ENCODE assay signal across 9 cellular contexts in genomic region chr19:17390665-17391370, GRCh38. TPM values are rescaled to one million over a fixed set of nuclear protein-coding genes. Genes with fewer than 3 reads are reported as not detected.
DNase-seq lines count a peak whose midpoint lies in the region; ATAC-seq and TF ChIP-seq lines count a peak whose summit lies in the region.
"Had no signal": no experiment of that assay in that cellular context is flagged by ENCODE, and none has a peak within 500 bp of the region (broad histone marks: within the 10 kb centered on the region; RNA-seq: fewer than 3 reads in every experiment).

No MANE protein-coding gene starts in this region.

- H3K4me3 ChIP-seq in AG10803 (ENCODE audit: low read length) (peak overlapping the region; percentile 70), choroid plexus epithelial cell (ENCODE audit: low read depth, low read length) (peak overlapping the region; percentile 63), left lung (peak overlapping the region; percentile 37 to 44)

- in situ Hi-C loops in GM18951 (cut with MboI; ENCODE audit: low sequenced_read_pairs, unreplicated experiment), result no loop called here

- DNase-seq in AG10803 (ENCODE audit: low read depth) (peak; percentile 84), NCI-H345 (lab: John Stamatoyannopoulos, UW) (peak; percentile 90), choroid plexus epithelial cell (ENCODE audit: low read depth) (peak; percentile 91), left lung (peak; percentile 92 to 96)
- peak; percentile 87 to 89 for DNase-seq in activated CD4-positive, alpha-beta T cell treated with anti-CD3 and anti-CD28 coated beads for 24 hours (ENCODE audit: low read depth in 2 of 2)
- peak; percentile 91 for DNase-seq in stimulated activated CD4-positive, alpha-beta T cell treated with anti-CD3 and anti-CD28 coated beads, Interleukin-1b, Interleukin-23, amount 100 ng/mL, for 48 hours

- ATAC-seq in HG03175 (IDR thresholded peaks at IDR 0.05; ENCODE audit: unreplicated experiment) (peak; percentile 94), left lung (peak; percentile 99)

- H3K9me3 ChIP-seq in left lung, result peaks cover 0 to 3% of the 10 kb centered on the region in 2 donors

- H3K27ac ChIP-seq in left lung, result no peak overlapping the region

- peaks cover 0 to 45% of the 10 kb centered on the region in 2 donors for H3K27me3 ChIP-seq in left lung

- H3K4me1 ChIP-seq in left lung, result peaks cover 4 to 40% of the 10 kb centered on the region in 2 donors

- H3K36me3 ChIP-seq in left lung, result no peaks in the 10 kb centered on the region

- TF ChIP-seq CTCF in AG10803 (conservative IDR thresholded peaks at IDR 0.05; ENCODE audit: low read length) (peak; percentile 45), choroid plexus epithelial cell (conservative IDR thresholded peaks at IDR 0.05; ENCODE audit: low read depth, low read length) (peak; percentile 57), left lung (IDR thresholded peaks at IDR 0.05) (peak; percentile 70 to 80)

- intact Hi-C loops in left lung (cut with DNase I), result no loop called here

- peak; percentile 50 for TF ChIP-seq POLR2A in GM18951 (IDR thresholded peaks at IDR 0.05; ENCODE audit: extremely low read depth, insufficient read depth, insufficient read length)

RNA-seq across cellular contexts. Expression of gene CCDC194, which starts 3.2 kb away (rescaled TPM):
- 1 to 10 TPM in 1 of 2 donors, under 1 TPM in 1; 0.61 to 1.4 TPM for total RNA-seq in left lung

RNA-seq across cellular contexts. Expression of gene PLVAP, which starts 13.7 kb away (rescaled TPM):
- total RNA-seq in left lung, result 10 to 100 TPM; 21.9 to 59.5 TPM
- total RNA-seq: T-helper 2 cell treated with Interferon-gamma antibody and Interleukin-4, amounts not matched to agents 100 ng/mL and 5 ng/mL, for 36 hours had no signal

RNA-seq across cellular contexts. Expression of gene BST2, which starts 14.6 kb away (rescaled TPM):
- total RNA-seq in left lung, result 100 to 1,000 TPM in 1 of 2 donors, 10 to 100 TPM in 1; 90.2 to 104 TPM

RNA-seq across cellular contexts. Expression of gene MVB12A, which starts 29.0 kb away (rescaled TPM):
- total RNA-seq in left lung, result 10 to 100 TPM; 41.7 to 47.7 TPM

RNA-seq across cellular contexts. Expression of gene GTPBP3, which starts 53.5 kb away (rescaled TPM):
- 10 to 100 TPM; 16.9 to 23.5 TPM for total RNA-seq in left lung
